In the genomic region with DNA sequence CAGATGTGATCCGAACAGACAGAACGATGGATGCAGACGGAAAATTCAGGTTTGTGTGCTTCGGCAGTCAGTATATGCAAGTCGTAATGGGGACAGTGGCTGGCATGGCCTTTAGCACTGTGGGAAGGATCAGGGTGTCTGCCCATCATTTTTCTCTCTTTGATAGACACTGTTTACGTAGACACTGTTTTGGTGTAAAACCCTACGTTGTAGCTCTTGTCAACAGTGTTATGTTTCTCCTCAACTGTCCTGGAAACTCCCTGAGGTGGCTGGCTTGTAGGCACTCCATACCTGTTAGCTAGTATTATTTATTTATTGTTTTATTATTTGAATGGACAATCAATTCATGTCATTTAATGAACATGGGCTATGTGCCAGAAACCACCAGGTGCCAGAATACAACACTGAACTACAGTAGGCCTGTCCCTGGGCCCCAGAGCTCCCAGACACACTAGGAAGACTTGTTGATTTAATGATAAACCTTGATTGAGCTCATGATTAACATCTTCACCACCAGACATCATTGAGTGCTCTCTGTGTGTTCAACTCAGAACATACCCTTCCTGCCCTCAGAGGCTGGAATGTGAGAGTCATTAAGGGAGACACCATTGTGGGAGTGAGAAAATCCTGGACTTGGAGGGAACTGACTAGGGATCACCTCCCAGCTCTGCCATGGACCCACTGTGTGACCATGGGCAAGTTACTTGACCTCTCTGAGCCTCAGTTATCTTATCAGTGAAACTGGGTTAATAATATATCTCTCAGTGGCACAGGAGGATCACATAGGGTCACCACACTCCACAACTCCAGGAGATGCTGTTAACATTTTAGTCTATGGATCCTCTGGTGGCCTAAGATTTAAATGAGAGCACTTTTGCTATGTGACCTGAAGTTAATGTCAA, we compare ENCODE assay signal across 12 cellular contexts. TPM values are rescaled to one million over a fixed set of nuclear protein-coding genes. Genes with fewer than 3 reads are reported as not detected.
DNase-seq lines count a peak whose midpoint lies in the region; ATAC-seq and TF ChIP-seq lines count a peak whose summit lies in the region.
"Had no signal": no experiment of that assay in that cellular context is flagged by ENCODE, and none has a peak within 500 bp of the region (broad histone marks: within the 10 kb centered on the region; RNA-seq: fewer than 3 reads in every experiment).

No MANE protein-coding gene starts in this region.

- H3K36me3 Mint-ChIP-seq in activated naive CD8-positive, alpha-beta T cell treated with anti-CD3 and anti-CD28 coated beads for 36 hours: peaks cover 9% of the 10 kb centered on the region

- no peak overlapping the region for H3K4me3 ChIP-seq in prostate gland
- H3K4me3 ChIP-seq: HAP-1, pancreas had no signal

- intact Hi-C loops in prostate gland (cut with DNase I): no loop called here

- H3K4me3 Mint-ChIP-seq in activated naive CD8-positive, alpha-beta T cell treated with anti-CD3 and anti-CD28 coated beads for 36 hours: no peak overlapping the region

- no peak for TF ChIP-seq CTCF in prostate gland (IDR thresholded peaks at IDR 0.05)

- 75% methylated on average over 7 of the region's 7 CpGs for WGBS in prostate gland

- H3K36me3 ChIP-seq in prostate gland: peaks cover 0 to 3% of the 10 kb centered on the region in 2 donors
- H3K36me3 ChIP-seq: HAP-1, pancreas had no signal

- H3K27ac Mint-ChIP-seq in activated naive CD8-positive, alpha-beta T cell treated with anti-CD3 and anti-CD28 coated beads for 36 hours: peak overlapping the region; percentile 39

- H3K4me1 ChIP-seq in prostate gland (replicated peaks): no peaks in the 10 kb centered on the region
- H3K4me1 ChIP-seq: HAP-1 had no signal

- H3K9me3 ChIP-seq in prostate gland: no peaks in the 10 kb centered on the region
- H3K9me3 ChIP-seq: HAP-1, pancreas had no signal

- H3K27me3 Mint-ChIP-seq in activated naive CD8-positive, alpha-beta T cell treated with anti-CD3 and anti-CD28 coated beads for 36 hours: no peaks in the 10 kb centered on the region

- DNase-seq in Caki2 (ENCODE audit: low read depth): peak; percentile 42
- DNase-seq in NCI-H2029 treated with DMSO at 0.1 percent for 48 hours (lab: John Stamatoyannopoulos, UW): peak; percentile 57
- no peak for DNase-seq in activated naive CD8-positive, alpha-beta T cell treated with anti-CD3 and anti-CD28 coated beads for 36 hours
- peak; percentile 87 for DNase-seq in renal cortical epithelial cell (ENCODE audit: low read depth)
- DNase-seq in prostate gland (ENCODE audit: low spot score): no peak
- DNase-seq: NCI-H1436 treated with DMSO at 0.1 percent for 48 hours had no signal

- ATAC-seq in HG03135 (IDR thresholded peaks at IDR 0.05; ENCODE audit: unreplicated experiment) (no peak), HG02623 (IDR thresholded peaks at IDR 0.05; ENCODE audit: unreplicated experiment) (no peak), GM18858 (IDR thresholded peaks at IDR 0.05; ENCODE audit: unreplicated experiment) (no peak)
- ATAC-seq: activated CD4-positive, CD25-positive, alpha-beta regulatory T cell treated with anti-CD3 and anti-CD28 coated beads, Interleukin-2, amount 50 U/mL, for 24 hours had no signal

- no peaks in the 10 kb centered on the region for H3K9me3 Mint-ChIP-seq in activated naive CD8-positive, alpha-beta T cell treated with anti-CD3 and anti-CD28 coated beads for 36 hours

- no peaks in the 10 kb centered on the region for H3K27me3 ChIP-seq in prostate gland (replicated peaks; ENCODE audit: insufficient read depth)
- H3K27me3 ChIP-seq: pancreas had no signal

- no peak for TF ChIP-seq POLR2A in prostate gland (IDR thresholded peaks at IDR 0.05)

- in situ Hi-C loops in Caki2 (cut with HindIII; ENCODE audit: low pct_unique_long_range_greater_than_20kb, low sequenced_read_pairs): no loop called here

- H3K27ac ChIP-seq in prostate gland: no peak overlapping the region
- H3K27ac ChIP-seq: pancreas had no signal

- H3K4me1 Mint-ChIP-seq in activated naive CD8-positive, alpha-beta T cell treated with anti-CD3 and anti-CD28 coated beads for 36 hours: peaks cover 65% of the 10 kb centered on the region

RNA-seq across cellular contexts. Expression of gene IRF1, which starts 19.3 kb away (rescaled TPM):
- total RNA-seq in Caki2 (2014; rRNA removed; shearing (Covaris generic); ENCODE audit: low replicate concordance): 12.2 and 19.7 TPM in 2 replicates
- total RNA-seq in activated naive CD8-positive, alpha-beta T cell treated with anti-CD3 and anti-CD28 coated beads for 36 hours: 100 to 1,000 TPM; 228 to 232 TPM
- total RNA-seq in renal cortical epithelial cell (28.7 and 35.1 TPM in 2 replicates), prostate gland (10 to 100 TPM; 42.2 to 47.0 TPM)

Comparison
In these comparisons a context has a peak if more than half of its experiments do, and no peak if none do; other contexts are left out.
1. DNase-seq: peak in Caki2 (single experiment), NCI-H2029 treated with DMSO at 0.1 percent for 48 hours (single experiment) and renal cortical epithelial cell (single experiment); none in activated naive CD8-positive, alpha-beta T cell treated with anti-CD3 and anti-CD28 coated beads for 36 hours (single experiment) and prostate gland (single experiment).